In the genomic region with DNA sequence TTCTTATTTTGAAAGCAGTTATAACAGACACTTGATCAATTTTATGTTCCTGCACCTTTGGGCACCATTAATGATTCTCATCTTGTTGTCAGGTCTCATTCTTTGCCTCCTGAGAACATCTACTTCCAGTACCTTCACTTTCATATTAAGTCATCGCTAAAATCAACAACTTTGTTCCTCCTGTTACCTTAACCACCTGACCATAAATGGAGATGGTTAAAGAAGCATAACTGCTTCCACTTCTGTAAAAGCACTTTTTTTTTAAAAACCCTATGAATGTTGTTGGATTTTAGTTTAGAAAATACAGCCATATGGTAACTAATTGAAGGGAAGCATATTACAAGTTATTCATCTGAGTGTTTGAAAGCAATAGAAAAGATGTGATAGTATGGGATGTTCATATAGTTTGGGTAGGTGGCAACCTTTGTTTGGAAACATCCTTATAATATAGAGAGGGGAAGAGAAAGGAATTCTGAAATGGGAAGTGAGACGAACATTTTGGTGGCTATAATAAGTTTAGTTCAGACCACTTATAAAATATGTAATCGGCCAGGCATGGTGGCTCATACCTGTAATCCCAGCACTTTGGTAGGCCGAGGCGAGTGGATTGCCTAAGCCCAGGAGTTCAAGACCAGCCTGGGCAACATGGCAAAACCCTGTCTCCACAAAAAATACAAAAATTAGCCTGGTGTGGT, we compare ENCODE assay signal across 10 cellular contexts. TPM values are rescaled to one million over a fixed set of nuclear protein-coding genes. Genes with fewer than 3 reads are reported as not detected.
DNase-seq lines count a peak whose midpoint lies in the region; ATAC-seq and TF ChIP-seq lines count a peak whose summit lies in the region.
"Had no signal": no experiment of that assay in that cellular context is flagged by ENCODE, and none has a peak within 500 bp of the region (broad histone marks: within the 10 kb centered on the region; RNA-seq: fewer than 3 reads in every experiment).

No MANE protein-coding gene starts in this region.

- H3K9me3 ChIP-seq in heart left ventricle = no peaks in the 10 kb centered on the region
- H3K9me3 ChIP-seq: prostate gland had no signal

- peaks cover 5% of the 10 kb centered on the region for H3K9me3 Mint-ChIP-seq in central memory CD8-positive, alpha-beta T cell

- H3K4me1 ChIP-seq in heart left ventricle = no peaks in the 10 kb centered on the region
- H3K4me1 ChIP-seq: prostate gland had no signal

- H3K4me3 Mint-ChIP-seq in central memory CD8-positive, alpha-beta T cell = no peak overlapping the region

- no peaks in the 10 kb centered on the region for H3K27me3 ChIP-seq in heart left ventricle

- no peak for DNase-seq in central memory CD8-positive, alpha-beta T cell (ENCODE audit: low spot score in 2 of 2)
- DNase-seq in HuH-7 (ENCODE audit: low spot score) (no peak), RKO (ENCODE audit: low spot score) (no peak), activated gamma-delta T cell (lab: John Stamatoyannopoulos, UW) (no peak), heart left ventricle (no peak)
- DNase-seq: Karpas-422 had no signal

- H3K4me3 ChIP-seq in heart left ventricle = no peak overlapping the region
- H3K4me3 ChIP-seq: prostate gland had no signal

- H3K27me3 Mint-ChIP-seq in central memory CD8-positive, alpha-beta T cell = no peaks in the 10 kb centered on the region

- WGBS in heart left ventricle, 4 donors = 91 to 95% (median 93%) methylated on average over 5 of the region's 5 CpGs

- H3K36me3 ChIP-seq in heart left ventricle = no peaks in the 10 kb centered on the region
- H3K36me3 ChIP-seq: prostate gland had no signal

- H3K27ac Mint-ChIP-seq in central memory CD8-positive, alpha-beta T cell (ENCODE audit: low read depth) = no peak overlapping the region

- H3K36me3 Mint-ChIP-seq in central memory CD8-positive, alpha-beta T cell (ENCODE audit: insufficient read depth) = no peaks in the 10 kb centered on the region

- peaks cover 9% of the 10 kb centered on the region for H3K4me1 Mint-ChIP-seq in central memory CD8-positive, alpha-beta T cell

- ATAC-seq in GM18870 (IDR thresholded peaks at IDR 0.05; ENCODE audit: unreplicated experiment) (peak; percentile 95), GM21526 (IDR thresholded peaks at IDR 0.05; ENCODE audit: low FRiP score, unreplicated experiment) (peak; percentile 94), HG03280 (IDR thresholded peaks at IDR 0.05; ENCODE audit: unreplicated experiment) (peak; percentile 97), heart left ventricle (no peak)
- ATAC-seq in central memory CD8-positive, alpha-beta T cell (replicated peaks; ENCODE audit: extremely low read depth, poor library complexity, severe bottlenecking) = peak; percentile 36

- intact Hi-C loops in heart left ventricle (cut with DNase I) = no loop called here

- TF ChIP-seq POLR2A in heart left ventricle (IDR thresholded peaks at IDR 0.05) = no peak

- H3K27ac ChIP-seq in heart left ventricle = no peak overlapping the region
- H3K27ac ChIP-seq: prostate gland had no signal

- no peak for TF ChIP-seq CTCF in heart left ventricle (IDR thresholded peaks at IDR 0.05)

RNA-seq across cellular contexts. Expression of a gene that starts 53.9 kb away (rescaled TPM):
- 10 to 100 TPM in 6 of 9 donors, 1 to 10 TPM in 3; 1.9 to 16.6 (median 11.1) TPM for total RNA-seq in heart left ventricle
- 1 to 10 TPM; 3.0 to 5.3 TPM for polyA plus RNA-seq in heart left ventricle

Comparison
In these comparisons a context has a peak if more than half of its experiments do, and no peak if none do; other contexts are left out.
1. ATAC-seq: peak in GM18870 (single experiment), GM21526 (single experiment), HG03280 (single experiment) and central memory CD8-positive, alpha-beta T cell (single experiment); none in heart left ventricle (0 of 4).